ENCODE assay signal across 21 cellular contexts in the genomic region with DNA sequence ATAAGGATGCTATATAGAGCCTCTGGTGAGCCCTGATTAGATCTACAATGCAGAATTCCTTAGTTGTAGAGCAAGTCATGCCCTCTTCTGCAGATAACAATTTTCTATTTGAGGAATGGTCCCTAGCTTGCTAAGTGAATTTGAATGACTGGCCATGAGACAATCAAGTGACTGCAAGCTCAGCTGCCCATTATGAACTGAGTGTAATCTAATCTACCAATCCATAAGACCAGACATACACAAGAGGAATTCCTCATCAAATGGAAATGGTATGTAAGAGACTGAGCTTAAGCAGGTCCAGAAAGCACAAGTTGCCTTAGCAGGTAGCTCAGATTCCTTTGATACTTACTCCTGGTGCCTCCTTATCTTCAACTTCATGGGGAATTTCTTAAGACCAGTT.
"Had no signal": no experiment of that assay in that cellular context is flagged by ENCODE, and none has a peak within 500 bp of the region (broad histone marks: within the 10 kb centered on the region; RNA-seq: fewer than 3 reads in every experiment).

No MANE protein-coding gene starts in this region.

- H3K27me3 ChIP-seq: colonic mucosa, gastrocnemius medialis, left lung had no signal

- DNase-seq: colonic mucosa; cortex of kidney; effector CD8-positive, alpha-beta T cell; effector memory CD8-positive, alpha-beta T cell; endodermal cell; erythroblast; esophagus squamous epithelium; foreskin fibroblast; foreskin melanocyte; gastrocnemius medialis; glutamatergic neuron; head of caudate nucleus; heart right ventricle; hippocampal formation; left cardiac atrium; left lung; left ventricle myocardium superior; lower lobe of right lung; mesenchymal stem cell; midbrain had no signal

- H3K4me1 ChIP-seq: colonic mucosa had no signal

- H3K36me3 ChIP-seq: colonic mucosa, esophagus squamous epithelium, gastrocnemius medialis, heart right ventricle, left lung, lower lobe of right lung had no signal

- H3K27ac ChIP-seq: colonic mucosa, epithelial cell of prostate, esophagus squamous epithelium, gastrocnemius medialis, heart right ventricle, left lung, lower lobe of right lung had no signal

- H3K9me3 ChIP-seq: colonic mucosa, esophagus squamous epithelium, gastrocnemius medialis, heart right ventricle, left lung, lower lobe of right lung had no signal

- H3K4me3 ChIP-seq: colonic mucosa, esophagus squamous epithelium, gastrocnemius medialis, heart right ventricle, left lung, lower lobe of right lung had no signal
